8 cellular contexts compared by ENCODE assay signal in the genomic region with DNA sequence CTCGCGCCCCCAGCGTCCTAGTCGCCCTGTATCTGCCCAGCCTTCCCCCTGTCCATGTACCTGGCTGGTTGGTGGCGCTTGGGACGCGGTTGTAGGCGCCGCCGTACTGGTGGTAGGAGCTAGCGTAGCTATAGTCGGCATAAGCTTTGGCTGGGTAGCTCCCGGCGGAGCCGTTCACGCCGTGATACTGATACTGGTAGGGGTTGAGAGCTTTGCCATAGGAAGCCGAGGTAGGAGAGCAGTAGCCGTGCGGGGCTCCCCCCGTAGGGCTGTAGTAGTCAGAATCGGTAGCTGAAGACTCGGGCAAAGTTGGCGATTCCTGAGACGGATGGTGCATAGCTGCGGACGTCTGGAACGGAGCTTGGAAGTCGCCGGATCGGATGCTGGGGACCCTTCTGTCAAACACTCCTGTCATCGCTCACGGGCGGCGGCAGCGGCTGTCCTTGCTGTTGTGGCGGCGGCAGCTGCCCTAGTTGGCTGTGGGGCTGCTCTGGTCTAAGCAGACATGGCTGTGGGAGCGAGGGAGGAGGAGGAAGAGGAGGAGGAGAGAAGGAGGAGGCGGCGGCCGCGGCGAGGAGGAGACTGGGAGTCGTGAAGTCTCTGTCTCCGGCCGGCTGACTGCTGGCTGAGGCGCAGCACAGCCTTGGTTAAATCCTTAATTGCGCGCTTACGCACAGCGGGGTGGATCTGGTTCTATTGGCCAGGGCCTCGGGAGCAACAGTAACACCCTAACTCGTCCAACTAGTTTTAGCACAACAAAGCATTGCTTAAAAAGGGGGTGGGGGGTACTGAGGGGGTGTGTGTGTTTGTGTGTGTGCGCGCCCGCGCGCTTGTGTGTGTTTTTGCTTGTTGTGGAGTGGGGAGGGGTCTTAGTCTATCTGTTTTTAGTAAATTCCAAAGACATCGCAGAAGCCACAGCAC. TPM values are rescaled to one million over a fixed set of nuclear protein-coding genes. Genes with fewer than 3 reads are reported as not detected.
DNase-seq lines count a peak whose midpoint lies in the region; ATAC-seq and TF ChIP-seq lines count a peak whose summit lies in the region.

A gene (minus strand): TSS at position 623 of the 921 bp plus-strand sequence. CDS start 208 bp downstream, at position 415.

- intact Hi-C loops in Calu3 (cut with micrococcal nuclease; ENCODE audit: unreplicated experiment) = no loop called here
- intact Hi-C loops in left ventricle myocardium superior (cut with micrococcal nuclease) = no loop called here

- no peaks in the 10 kb centered on the region for H3K36me3 Mint-ChIP-seq in Calu3 (ENCODE audit: insufficient read depth, unreplicated experiment)

- 0 out of 2 replicates have a peak within 1 kb of the TSS, but pooled peaks have one; percentile 16 for H3K4me2 ChIP-seq in MM.1S (ENCODE audit: low read depth, low read length)

- no peaks in the 10 kb centered on the region for H3K9me3 Mint-ChIP-seq in Calu3 (ENCODE audit: low read depth, unreplicated experiment)

- peak; percentile 40 for ATAC-seq in left ventricle myocardium superior
- ATAC-seq in HG03139 (IDR thresholded peaks at IDR 0.05; ENCODE audit: unreplicated experiment) = no peak
- no peak for ATAC-seq in HG03045 (IDR thresholded peaks at IDR 0.05; ENCODE audit: unreplicated experiment)

- H3K27me3 ChIP-seq in MM.1S (replicated peaks; ENCODE audit: insufficient read depth, low read length) = peaks cover 43% of the 10 kb centered on the region

- H3K27me3 Mint-ChIP-seq in Calu3 (ENCODE audit: unreplicated experiment) = peaks cover 50% of the 10 kb centered on the region

- H3K27ac ChIP-seq in MM.1S (ENCODE audit: low read length) (no peak within 1 kb of the TSS), skin epidermis (peak within 1 kb of the TSS in 18 of 21 experiments; percentile 23 to 87 (median 68))

- H2AFZ ChIP-seq in MM.1S (ENCODE audit: low read length) = no peak within 1 kb of the TSS

- H3K4me3 Mint-ChIP-seq in Calu3 (ENCODE audit: low read depth, unreplicated experiment) = peak within 1 kb of the TSS; percentile 72

- BruUV-seq in Calu3 (replicated peaks; lab: Mats Ljungman, UMichigan) = no TSS peak

- no peak within 1 kb of the TSS for H3K9ac ChIP-seq in MM.1S (ENCODE audit: low read length)

- H3K4me3 ChIP-seq in MM.1S (ENCODE audit: low read length) = no peak within 1 kb of the TSS
- peak within 1 kb of the TSS; percentile 20 for H3K4me3 ChIP-seq in WI38 (ENCODE audit: low read depth, low read length)
- H3K4me3 ChIP-seq in skin epidermis = peak within 1 kb of the TSS; percentile 23 to 50 (median 35)

- H3F3A ChIP-seq in MM.1S (ENCODE audit: insufficient read depth, low read length) = no peaks in the 10 kb centered on the region

- H4K20me1 ChIP-seq in MM.1S (ENCODE audit: insufficient read depth, low read length) = no peaks in the 10 kb centered on the region

- H3K4me1 Mint-ChIP-seq in Calu3 (ENCODE audit: low read depth, unreplicated experiment) = peaks cover 12% of the 10 kb centered on the region

- TF ChIP-seq CTCF in Calu3 (IDR thresholded peaks at IDR 0.05; ENCODE audit: unreplicated experiment) (no peak), MM.1S (IDR thresholded peaks at IDR 0.05; ENCODE audit: low read length) (no peak), WI38 (IDR thresholded peaks at IDR 0.05; ENCODE audit: low read depth, low read length) (no peak)

- CTCF ChIA-PET in Calu3 (lab: Charles Lee) = interaction anchor here (0.7 kb wide), 1 partner anchor 202 kb away, joined by 7 read pairs; no protein-coding TSS in a partner anchor

- H3K9me2 ChIP-seq in MM.1S (replicated peaks; ENCODE audit: insufficient read depth, low read length) = no peaks in the 10 kb centered on the region

- no peaks in the 10 kb centered on the region for H3K4me1 ChIP-seq in MM.1S (ENCODE audit: low read length)

- H3K9me3 ChIP-seq in MM.1S (replicated peaks; ENCODE audit: insufficient read depth, low read length) = no peaks in the 10 kb centered on the region

- H3K27ac Mint-ChIP-seq in Calu3 (ENCODE audit: unreplicated experiment) = no peak within 1 kb of the TSS

- no peaks in the 10 kb centered on the region for H3K79me2 ChIP-seq in MM.1S (ENCODE audit: low read length)

- H3K36me3 ChIP-seq in MM.1S (replicated peaks; ENCODE audit: insufficient read depth, low read length) = no peaks in the 10 kb centered on the region

- DNase-seq in Calu3 = peak; percentile 17
- no peak for DNase-seq in MM.1S
- peak; percentile 45 for DNase-seq in left ventricle myocardium superior
- DNase-seq in effector CD4-positive, alpha-beta T cell = no peak

RNA-seq across cellular contexts. Expression of the gene that starts here (rescaled TPM):
- total RNA-seq in Calu3 (2022) (not detected in 2 replicates), left ventricle myocardium superior (not detected)

Comparison
In these comparisons a context has a peak if more than half of its experiments do, and no peak if none do; other contexts are left out.
1. Peak in DNase-seq in Calu3; RNA of the gene not detected or under 1 TPM.
2. Peak in DNase-seq and ATAC-seq in left ventricle myocardium superior; RNA of the gene not detected or under 1 TPM.